8 cellular contexts compared by ENCODE assay signal in the genomic region with DNA sequence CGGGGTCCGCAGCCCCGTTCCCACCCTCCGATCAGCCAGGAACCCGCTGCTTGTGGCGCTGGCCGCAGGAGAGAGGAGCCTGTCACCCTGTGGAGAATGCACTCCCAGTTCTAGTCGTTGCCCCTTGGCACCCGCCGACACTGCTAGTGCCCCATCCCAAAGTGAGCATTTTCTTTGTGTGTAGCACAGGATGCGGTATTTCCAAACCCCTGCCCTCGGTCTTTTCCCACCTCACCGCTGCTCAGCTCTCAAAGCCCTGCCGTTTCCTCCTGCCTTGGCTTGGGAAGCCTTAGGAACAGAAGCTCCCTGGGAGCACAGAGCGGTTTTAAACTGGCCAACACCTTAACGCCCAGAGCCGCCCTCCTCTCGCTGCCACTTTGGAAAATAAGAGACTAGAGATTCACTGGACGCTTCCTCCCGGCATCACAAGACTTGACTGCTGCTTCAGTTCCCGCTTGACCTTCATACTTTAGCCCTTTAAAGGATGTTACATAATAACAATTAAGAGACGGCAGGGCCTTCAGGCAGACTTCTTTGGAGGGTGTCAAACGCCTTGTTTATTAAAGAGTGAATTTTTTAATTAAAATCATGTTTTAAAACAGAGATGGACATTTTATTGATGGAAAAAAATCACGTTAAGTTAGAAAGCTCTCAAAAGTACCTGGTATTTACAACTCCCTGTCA. TPM values are rescaled to one million over a fixed set of nuclear protein-coding genes. Genes with fewer than 3 reads are reported as not detected.
DNase-seq lines count a peak whose midpoint lies in the region; ATAC-seq and TF ChIP-seq lines count a peak whose summit lies in the region.

No MANE protein-coding gene starts in this region.

- no peaks in the 10 kb centered on the region for H3K9me3 ChIP-seq in SJCRH30 (replicated peaks)
- no peaks in the 10 kb centered on the region for H3K9me3 ChIP-seq in iPS-15b (ENCODE audit: control insufficient read depth, insufficient read depth, low read length)

- peaks cover 8% of the 10 kb centered on the region for H3K27me3 Mint-ChIP-seq in brain

- no peak for TF ChIP-seq CTCF in brain (conservative IDR thresholded peaks at IDR 0.05)

- H3K36me3 Mint-ChIP-seq in brain: peaks cover 24% of the 10 kb centered on the region

- H3K4me1 ChIP-seq in SJCRH30: no peaks in the 10 kb centered on the region
- H3K4me1 ChIP-seq in iPS-15b (ENCODE audit: control insufficient read depth, insufficient read depth, low read length): peaks cover 8% of the 10 kb centered on the region

- H3K27me3 ChIP-seq in SJCRH30 (no peaks in the 10 kb centered on the region), iPS-15b (ENCODE audit: control insufficient read depth, insufficient read depth, low read length) (no peaks in the 10 kb centered on the region)

- peak overlapping the region; percentile 91 to 99 (median 97) for H3K27ac Mint-ChIP-seq in brain

- H3K9ac ChIP-seq in iPS-15b (ENCODE audit: low read depth, low read length): peak overlapping the region; percentile 79

- peak; percentile 39 for DNase-seq in NK-92 treated with Interleukin-12 subunit alpha and Interleukin-12 subunit beta, amount 100 ng/mL, for 24 hours (lab: John Stamatoyannopoulos, UW)
- DNase-seq in NK-92 (lab: John Stamatoyannopoulos, UW; ENCODE audit: unreplicated experiment) (no peak), SJCRH30 (peak; percentile 39 to 55), retina (peak; percentile 89), NCI-H2107 (lab: John Stamatoyannopoulos, UW) (no peak)

- H3K4me3 Mint-ChIP-seq in brain: peak overlapping the region; percentile 86 to 98 (median 92)

- H3K36me3 ChIP-seq in SJCRH30: no peaks in the 10 kb centered on the region
- H3K36me3 ChIP-seq in iPS-15b (ENCODE audit: control insufficient read depth, insufficient read depth, low read length): no peaks in the 10 kb centered on the region

- H3K4me1 Mint-ChIP-seq in brain: peaks cover 40% of the 10 kb centered on the region

- H3K4me3 ChIP-seq in SJCRH30 (peak overlapping the region; percentile 87), iPS-15b (ENCODE audit: low read depth, low read length) (peak overlapping the region; percentile 72)

- peak overlapping the region; percentile 66 for H3K27ac ChIP-seq in SJCRH30

- ATAC-seq in HG03342 (IDR thresholded peaks at IDR 0.05; ENCODE audit: unreplicated experiment): peak; percentile 6

- H3K9me3 Mint-ChIP-seq in brain: peaks cover 0 to 2% (median 0%) of the 10 kb centered on the region in 5 experiments

RNA-seq across cellular contexts. Expression of gene CYP4V2, which starts 0.8 kb away (rescaled TPM):
- 4.3 and 4.6 TPM in 2 replicates for total RNA-seq in SJCRH30 (2014; rRNA removed; shearing (Covaris generic))
- 2.8 TPM for polyA plus RNA-seq in brain (ENCODE audit: insufficient read depth, low read depth, low replicate concordance)

RNA-seq across cellular contexts. Expression of gene KLKB1, which starts 35.1 kb away (rescaled TPM):
- total RNA-seq in SJCRH30 (2014; rRNA removed; shearing (Covaris generic)): not detected in 2 replicates
- polyA plus RNA-seq in brain (ENCODE audit: insufficient read depth, low read depth, low replicate concordance): not detected

Comparison
In these comparisons a context has a peak if more than half of its experiments do, and no peak if none do; other contexts are left out.
1. DNase-seq: peak in NK-92 treated with Interleukin-12 subunit alpha and Interleukin-12 subunit beta, amount 100 ng/mL, for 24 hours (single experiment), SJCRH30 (2 of 2) and retina (single experiment); none in NK-92 (single experiment) and NCI-H2107 (single experiment).